ENCODE assay signal across 8 cellular contexts in the genomic region with DNA sequence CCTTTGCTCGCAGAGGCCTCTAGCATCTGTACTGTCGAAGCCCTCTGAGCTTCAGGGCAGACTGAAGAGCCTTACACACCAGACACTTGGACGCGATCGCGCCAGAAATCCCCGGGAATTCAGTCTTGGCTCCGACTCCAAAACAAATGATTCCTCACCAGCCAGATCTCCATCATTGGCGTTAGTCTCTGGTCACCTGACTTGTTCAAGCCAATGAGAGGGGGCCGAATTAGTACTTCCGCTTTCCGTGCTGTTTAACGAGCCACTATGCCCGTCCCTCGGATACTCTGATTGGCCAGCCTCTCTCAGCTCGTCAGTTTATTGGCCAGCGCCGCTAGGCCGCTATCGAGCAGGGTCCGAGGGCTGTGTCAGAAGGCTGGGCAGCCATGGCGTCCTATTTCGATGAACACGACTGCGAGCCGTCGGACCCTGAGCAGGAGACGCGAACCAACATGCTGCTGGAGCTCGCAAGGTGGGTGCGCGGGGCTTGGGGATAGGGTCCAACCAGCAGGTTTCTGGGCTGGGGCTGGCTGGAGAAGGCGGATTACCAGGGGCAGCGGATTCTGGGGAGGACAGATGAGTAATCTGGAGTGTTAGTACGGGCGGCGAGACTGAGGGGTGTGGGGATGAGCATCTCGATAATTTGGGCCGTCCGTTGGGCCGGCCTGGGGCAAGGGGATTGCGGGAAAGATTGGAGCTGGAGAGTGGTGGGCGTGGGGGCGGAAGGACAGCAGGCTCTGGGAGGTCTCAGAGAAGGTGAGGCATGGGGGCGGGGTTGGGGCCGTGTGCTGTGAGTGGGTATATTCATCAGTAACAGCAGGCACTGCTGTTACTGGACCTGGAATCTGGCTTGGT. TPM values are rescaled to one million over a fixed set of nuclear protein-coding genes. Genes with fewer than 3 reads are reported as not detected.
A peak's percentile ranks its signal among the peaks of the same experiment; 100 is the strongest.
DNase-seq lines count a peak whose midpoint lies in the region; ATAC-seq lines count a peak whose summit lies in the region.

A gene with protein sequence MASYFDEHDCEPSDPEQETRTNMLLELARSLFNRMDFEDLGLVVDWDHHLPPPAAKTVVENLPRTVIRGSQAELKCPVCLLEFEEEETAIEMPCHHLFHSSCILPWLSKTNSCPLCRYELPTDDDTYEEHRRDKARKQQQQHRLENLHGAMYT (plus strand): TSS at position 368 of the 855 bp plus-strand sequence. CDS start 19 bp downstream, at position 387.

- peak within 1 kb of the TSS; percentile 37 to 98 for H3K4ac ChIP-seq in mesenchymal stem cell (ENCODE audit: low read depth in 1 of 2, low read length in 2 of 2)

- peak within 1 kb of the TSS; percentile 34 for H2BK120ac ChIP-seq in mesenchymal stem cell (ENCODE audit: low read depth, low read length)

- H3K27me3 ChIP-seq in NT2/D1 (ENCODE audit: insufficient read depth, insufficient read length): no peaks in the 10 kb centered on the region
- H3K27me3 ChIP-seq in endocrine pancreas (ENCODE audit: control insufficient read depth, insufficient read depth, low read length): no peaks in the 10 kb centered on the region
- H3K27me3 ChIP-seq in mesenchymal stem cell (ENCODE audit: control insufficient read depth in 1 of 2, insufficient read depth in 1 of 2, low read length in 2 of 2): no peaks in the 10 kb centered on the region

- no peaks in the 10 kb centered on the region for H3K27me3 Mint-ChIP-seq in activated CD8-positive, alpha-beta memory T cell treated with anti-CD3 and anti-CD28 coated beads, Interleukin-2, amount 10 ng/mL, durations not matched to agents 7 days and 5 days

- peaks cover 31% of the 10 kb centered on the region for H3K4me1 Mint-ChIP-seq in activated CD8-positive, alpha-beta memory T cell treated with anti-CD3 and anti-CD28 coated beads, Interleukin-2, amount 10 ng/mL, durations not matched to agents 7 days and 5 days

- WGBS in mesenchymal stem cell: under 1% methylated on average over 46 of the region's 46 CpGs

- H3K36me3 ChIP-seq in NT2/D1 (ENCODE audit: insufficient read depth, insufficient read length, low read length) (peaks cover 36% of the 10 kb centered on the region), endocrine pancreas (ENCODE audit: control insufficient read depth, insufficient read depth, low read length) (peaks cover 4% of the 10 kb centered on the region), mesenchymal stem cell (ENCODE audit: control insufficient read depth in 1 of 2, insufficient read depth in 2 of 2, low read depth in 1 of 2, low read length in 2 of 2) (peaks cover 46 to 48% of the 10 kb centered on the region in 2 experiments)

- H4K91ac ChIP-seq in mesenchymal stem cell (ENCODE audit: low read length): peak within 1 kb of the TSS; percentile 23

- H2BK12ac ChIP-seq in mesenchymal stem cell (ENCODE audit: low read length in 2 of 2): peak within 1 kb of the TSS in 1 of 2 experiments; percentile 31

- H3K27ac Mint-ChIP-seq in activated CD8-positive, alpha-beta memory T cell treated with anti-CD3 and anti-CD28 coated beads, Interleukin-2, amount 10 ng/mL, durations not matched to agents 7 days and 5 days: peak within 1 kb of the TSS; percentile 91

- peak within 1 kb of the TSS; percentile 86 for H3K9ac ChIP-seq in NT2/D1 (ENCODE audit: insufficient read length, low read depth)
- H3K9ac ChIP-seq in endocrine pancreas (ENCODE audit: control insufficient read depth, insufficient read depth, low read length): peak within 1 kb of the TSS; percentile 81
- H3K9ac ChIP-seq in mesenchymal stem cell (ENCODE audit: low read length): peak within 1 kb of the TSS; percentile 94

- H2BK15ac ChIP-seq in mesenchymal stem cell (ENCODE audit: low read depth, poor library complexity, severe bottlenecking): no peak within 1 kb of the TSS

- peak within 1 kb of the TSS; percentile 18 for H2AK5ac ChIP-seq in mesenchymal stem cell (ENCODE audit: low read length, severe bottlenecking)

- H3K9me3 ChIP-seq in NT2/D1 (ENCODE audit: insufficient read depth, low read length) (no peaks in the 10 kb centered on the region), endocrine pancreas (ENCODE audit: control insufficient read depth, low read length) (no peaks in the 10 kb centered on the region), mesenchymal stem cell (ENCODE audit: control insufficient read depth, low read length) (no peaks in the 10 kb centered on the region)

- no peak within 1 kb of the TSS for H2BK5ac ChIP-seq in mesenchymal stem cell (ENCODE audit: low read depth, low read length, poor library complexity, severe bottlenecking)

- H3K18ac ChIP-seq in mesenchymal stem cell (ENCODE audit: low read depth in 1 of 2, low read length in 2 of 2): peak within 1 kb of the TSS; percentile 25 to 95

- peak within 1 kb of the TSS; percentile 74 for H3K4me2 ChIP-seq in mesenchymal stem cell (ENCODE audit: low read length, poor library complexity, severe bottlenecking)

- H3K4me3 Mint-ChIP-seq in activated CD8-positive, alpha-beta memory T cell treated with anti-CD3 and anti-CD28 coated beads, Interleukin-2, amount 10 ng/mL, durations not matched to agents 7 days and 5 days: peak within 1 kb of the TSS; percentile 97

- H3K36me3 Mint-ChIP-seq in activated CD8-positive, alpha-beta memory T cell treated with anti-CD3 and anti-CD28 coated beads, Interleukin-2, amount 10 ng/mL, durations not matched to agents 7 days and 5 days: peaks cover 9% of the 10 kb centered on the region

- peak within 1 kb of the TSS in 1 of 2 experiments; percentile 95 for H3K14ac ChIP-seq in mesenchymal stem cell (ENCODE audit: low read length in 2 of 2)

- peak within 1 kb of the TSS; percentile 51 for H2AFZ ChIP-seq in mesenchymal stem cell (ENCODE audit: low read depth, low read length)

- peak; percentile 98 for ATAC-seq in GM21381 (IDR thresholded peaks at IDR 0.05; ENCODE audit: unreplicated experiment)
- peak; percentile 99 for ATAC-seq in activated CD8-positive, alpha-beta memory T cell treated with anti-CD3 and anti-CD28 coated beads, Interleukin-2, amount 10 ng/mL, durations not matched to agents 7 days and 5 days

- H3K23ac ChIP-seq in mesenchymal stem cell (ENCODE audit: low read length in 2 of 2): no peak within 1 kb of the TSS

- CTCF ChIA-PET in activated CD8-positive, alpha-beta memory T cell treated with anti-CD3 and anti-CD28 coated beads, Interleukin-2, amount 10 ng/mL, durations not matched to agents 7 days and 5 days (lab: Charles Lee): interaction anchor here (0.9 to 2.7 kb wide), 12 partner anchors 8 to 176 kb away, joined by 3 to 15 read pairs (median 4); partner anchors contain the start of gene C2orf68

- peak within 1 kb of the TSS; percentile 62 for H4K8ac ChIP-seq in mesenchymal stem cell (ENCODE audit: low read length)

- peaks cover 31% of the 10 kb centered on the region for H3K79me1 ChIP-seq in mesenchymal stem cell (replicated peaks; ENCODE audit: low read length, poor library complexity, severe bottlenecking)

- H3K27ac ChIP-seq in mesenchymal stem cell (ENCODE audit: low read length, poor library complexity, severe bottlenecking): peak within 1 kb of the TSS; percentile 83

- H3K9me3 Mint-ChIP-seq in activated CD8-positive, alpha-beta memory T cell treated with anti-CD3 and anti-CD28 coated beads, Interleukin-2, amount 10 ng/mL, durations not matched to agents 7 days and 5 days (ENCODE audit: low read depth): no peaks in the 10 kb centered on the region

- H3K4me3 ChIP-seq in NT2/D1 (ENCODE audit: insufficient read length, low read depth) (peak within 1 kb of the TSS; percentile 91), endocrine pancreas (ENCODE audit: control insufficient read depth, insufficient read depth, low read length) (peak within 1 kb of the TSS; percentile 83), mesenchymal stem cell (ENCODE audit: insufficient read depth in 1 of 2, low read depth in 1 of 2, low read length in 2 of 2) (peak within 1 kb of the TSS; percentile 90 to 92)

- H3K4me1 ChIP-seq in NT2/D1 (ENCODE audit: insufficient read depth, insufficient read length): peaks cover 2% of the 10 kb centered on the region
- H3K4me1 ChIP-seq in endocrine pancreas (ENCODE audit: control insufficient read depth, insufficient read depth, low read length): peaks cover 10% of the 10 kb centered on the region
- peaks cover 25% of the 10 kb centered on the region for H3K4me1 ChIP-seq in mesenchymal stem cell (ENCODE audit: control insufficient read depth, insufficient read depth, low read depth, low read length)

- DNase-seq in COR-L47 (lab: John Stamatoyannopoulos, UW) (peak; percentile 93), HUDEP-2 (lab: John Stamatoyannopoulos, UW; ENCODE audit: unreplicated experiment in 76 of 76) (peak in 75 of 76 experiments; percentile 17 to 97 (median 90)), NT2/D1 (ENCODE audit: low read depth, low spot score) (peak; percentile 97), mesenchymal stem cell (peak; percentile 99)
- peak; percentile 97 for DNase-seq in activated CD8-positive, alpha-beta memory T cell treated with anti-CD3 and anti-CD28 coated beads, Interleukin-2, amount 10 ng/mL, durations not matched to agents 7 days and 5 days
- peak; percentile 75 for DNase-seq in stimulated activated CD8-positive, alpha-beta memory T cell treated with anti-CD3 and anti-CD28 coated beads, Interleukin-12 subunit alpha, Interleukin-12 subunit beta, amount 100 ng/mL, for 4 hours (ENCODE audit: low read depth)

RNA-seq across cellular contexts. Expression of the gene that starts here (rescaled TPM):
- 100 to 1,000 TPM; 100 to 110 TPM for total RNA-seq in activated CD8-positive, alpha-beta memory T cell treated with anti-CD3 and anti-CD28 coated beads, Interleukin-2, amount 10 ng/mL, durations not matched to agents 7 days and 5 days
- 229 TPM for polyA plus RNA-seq in mesenchymal stem cell (2013, experiment 1 of 2)
- 235 TPM for polyA plus RNA-seq in mesenchymal stem cell (2013, experiment 2 of 2)

Comparison
In these comparisons a context has a peak if more than half of its experiments do, and no peak if none do; other contexts are left out.
1. Peak in every context shown above with its lines: DNase-seq, ATAC-seq, H3K4me3 ChIP-seq and H3K27ac ChIP-seq.